In genomic region chr9:38163518-38163917, GRCh38 we compare ENCODE assay signal across 14 cellular contexts.
DNase-seq lines count a peak whose midpoint lies in the region; ATAC-seq and TF ChIP-seq lines count a peak whose summit lies in the region.
"Had no signal": no experiment of that assay in that cellular context is flagged by ENCODE, and none has a peak within 500 bp of the region (broad histone marks: within the 10 kb centered on the region; RNA-seq: fewer than 3 reads in every experiment).

No MANE protein-coding gene starts in this region.

- peaks cover 12 to 31% (median 20%) of the 10 kb centered on the region in 10 experiments for H3K4me1 ChIP-seq in BLaER1 treated with 17β-estradiol and CSF1 and Interleukin-3, amounts not matched to agents 10 nM and 100 nM
- peaks cover 10% of the 10 kb centered on the region for H3K4me1 ChIP-seq in prostate gland (replicated peaks)
- H3K4me1 ChIP-seq: BE2C had no signal

- no peak overlapping the region for H3K27ac ChIP-seq in BLaER1 treated with 17β-estradiol and CSF1 and Interleukin-3, amounts not matched to agents 10 nM and 100 nM
- H3K27ac ChIP-seq in prostate gland, result no peak overlapping the region

- 61% methylated on average over 3 of the region's 3 CpGs for WGBS in prostate gland

- peak overlapping the region in 9 of 11 experiments; percentile 37 to 83 (median 68); a peak in 15 of 22 replicates for H3K4me2 ChIP-seq in BLaER1 treated with 17β-estradiol and CSF1 and Interleukin-3, amounts not matched to agents 10 nM and 100 nM

- no peak for TF ChIP-seq POLR2A in prostate gland (IDR thresholded peaks at IDR 0.05)

- H3K4me3 ChIP-seq in BLaER1 treated with 17β-estradiol and CSF1 and Interleukin-3, amounts not matched to agents 10 nM and 100 nM, result no peak overlapping the region
- no peak overlapping the region for H3K4me3 ChIP-seq in MG63
- H3K4me3 ChIP-seq in prostate gland, result no peak overlapping the region

- H3K9me3 ChIP-seq in BLaER1 treated with 17β-estradiol and CSF1 and Interleukin-3, amounts not matched to agents 10 nM and 100 nM (replicated peaks in 1 of 11), result no peaks in the 10 kb centered on the region; a peak in 1 of 22 replicates
- no peaks in the 10 kb centered on the region for H3K9me3 ChIP-seq in MG63
- H3K9me3 ChIP-seq in prostate gland, result no peaks in the 10 kb centered on the region
- H3K9me3 ChIP-seq: BE2C had no signal

- intact Hi-C loops in prostate gland (cut with DNase I), result loop anchor here (5.0 to 10.0 kb wide), 3 partner anchors 51 to 251 kb away; no protein-coding TSS in a partner anchor

- H4K20me1 ChIP-seq in BLaER1 treated with 17β-estradiol and CSF1 and Interleukin-3, amounts not matched to agents 10 nM and 100 nM, result no peaks in the 10 kb centered on the region; a peak in 1 of 22 replicates

- no peak for TF ChIP-seq CTCF in prostate gland (IDR thresholded peaks at IDR 0.05)

- no peaks in the 10 kb centered on the region for H3K27me3 ChIP-seq in BLaER1 treated with 17β-estradiol and CSF1 and Interleukin-3, amounts not matched to agents 10 nM and 100 nM
- H3K27me3 ChIP-seq in MG63 (no peaks in the 10 kb centered on the region), prostate gland (replicated peaks; ENCODE audit: insufficient read depth) (no peaks in the 10 kb centered on the region)
- H3K27me3 ChIP-seq: BE2C had no signal

- no peaks in the 10 kb centered on the region for H3K36me3 ChIP-seq in BLaER1 treated with 17β-estradiol and CSF1 and Interleukin-3, amounts not matched to agents 10 nM and 100 nM
- H3K36me3 ChIP-seq in MG63, result no peaks in the 10 kb centered on the region
- H3K36me3 ChIP-seq in prostate gland, result no peaks in the 10 kb centered on the region
- H3K36me3 ChIP-seq: BE2C had no signal

- DNase-seq in MG63 (peak; percentile 43), left lobe of liver (ENCODE audit: low spot score) (no peak), prostate gland (ENCODE audit: low spot score) (peak; percentile 27), NCI-H526 treated with DMSO at 0.1 percent for 48 hours (lab: John Stamatoyannopoulos, UW) (no peak)
- DNase-seq in activated naive CD4-positive, alpha-beta T cell treated with Interleukin-2 at 50 U/mL for 16 hours, result no peak
- DNase-seq: ACHN; BE2C; Calu3; CD4-positive, alpha-beta memory T cell; DMS79 treated with DMSO at 0.1 percent for 48 hours; GF-D8; H9 had no signal

- H3K9ac ChIP-seq in BLaER1 treated with 17β-estradiol and CSF1 and Interleukin-3, amounts not matched to agents 10 nM and 100 nM, result no peak overlapping the region

- ATAC-seq in left lobe of liver (peak; percentile 79), HG03571 (IDR thresholded peaks at IDR 0.05; ENCODE audit: unreplicated experiment) (no peak)

Comparison
In these comparisons a context has a peak if more than half of its experiments do, and no peak if none do; other contexts are left out.
1. DNase-seq: peak in MG63 (single experiment) and prostate gland (single experiment); none in left lobe of liver (single experiment), NCI-H526 treated with DMSO at 0.1 percent for 48 hours (single experiment) and activated naive CD4-positive, alpha-beta T cell treated with Interleukin-2 at 50 U/mL for 16 hours (single experiment).